Comparison of ENCODE assay signal across 8 cellular contexts in the genomic region with DNA sequence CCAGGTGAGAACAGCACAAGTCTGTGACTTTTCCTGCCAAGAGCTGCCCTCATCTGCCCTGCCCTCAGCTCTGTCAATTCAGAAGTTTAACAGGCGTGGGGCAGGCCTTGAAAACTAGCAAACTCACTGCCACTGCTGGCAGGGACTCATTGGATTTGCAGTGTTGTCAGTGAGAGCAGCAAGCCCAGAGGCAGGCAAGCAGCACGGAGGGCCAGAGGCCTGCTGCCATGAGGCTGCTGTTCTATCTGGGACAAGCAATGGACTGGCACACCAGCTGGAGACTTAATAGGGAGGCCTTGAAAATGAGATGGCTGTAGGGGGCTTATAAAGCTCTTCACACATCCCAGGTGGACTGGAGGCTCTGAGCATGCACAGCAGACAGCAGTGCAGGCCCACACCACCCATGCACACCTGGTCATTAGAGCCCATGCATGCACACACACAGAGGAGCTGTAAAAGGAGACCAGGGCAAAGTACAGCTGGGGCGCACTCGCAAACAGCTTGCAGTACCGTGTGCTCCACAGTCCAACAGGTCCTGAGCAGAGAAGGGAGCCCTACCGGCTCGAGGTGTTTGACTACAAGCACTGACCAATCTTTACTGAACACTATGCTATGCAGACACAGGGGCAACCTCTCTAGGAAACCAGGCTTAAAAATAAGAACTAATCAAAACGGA. TPM values are rescaled to one million over a fixed set of nuclear protein-coding genes. Genes with fewer than 3 reads are reported as not detected.
DNase-seq lines count a peak whose midpoint lies in the region; ATAC-seq lines count a peak whose summit lies in the region.

No MANE protein-coding gene starts in this region.

- peak; percentile 58 for ATAC-seq in aorta (ENCODE audit: low FRiP score)

- H3K79me2 ChIP-seq in mesendoderm (ENCODE audit: control insufficient read depth, insufficient read depth, low read length), result no peaks in the 10 kb centered on the region

- peak overlapping the region; percentile 86 for H3K27ac Mint-ChIP-seq in activated naive CD4-positive, alpha-beta T cell treated with anti-CD3 and anti-CD28 coated beads for 36 hours

- peaks cover 72% of the 10 kb centered on the region for H3K4me1 Mint-ChIP-seq in activated naive CD4-positive, alpha-beta T cell treated with anti-CD3 and anti-CD28 coated beads for 36 hours (ENCODE audit: low read depth)

- H3K36me3 Mint-ChIP-seq in activated naive CD4-positive, alpha-beta T cell treated with anti-CD3 and anti-CD28 coated beads for 36 hours (ENCODE audit: low read depth), result peaks cover 12% of the 10 kb centered on the region

- H3K36me3 ChIP-seq in endocrine pancreas (ENCODE audit: control insufficient read depth, insufficient read depth, low read length), result no peaks in the 10 kb centered on the region
- no peaks in the 10 kb centered on the region for H3K36me3 ChIP-seq in muscle layer of duodenum (ENCODE audit: control insufficient read depth in 1 of 2, insufficient read depth in 2 of 2, low read length in 2 of 2)
- no peaks in the 10 kb centered on the region for H3K36me3 ChIP-seq in aorta (ENCODE audit: control insufficient read depth in 1 of 2, insufficient read depth in 2 of 2, low read length in 1 of 2)
- no peaks in the 10 kb centered on the region for H3K36me3 ChIP-seq in mesendoderm (ENCODE audit: control insufficient read depth, insufficient read depth, low read length)

- H3K79me1 ChIP-seq in mesendoderm (ENCODE audit: low read length), result no peaks in the 10 kb centered on the region

- H3K4me1 ChIP-seq in endocrine pancreas (ENCODE audit: control insufficient read depth, insufficient read depth, low read length) (peaks cover 11% of the 10 kb centered on the region), muscle layer of duodenum (ENCODE audit: control insufficient read depth in 1 of 2, insufficient read depth in 2 of 2, low read length in 2 of 2) (peaks cover 20 to 28% of the 10 kb centered on the region in 2 donors), aorta (ENCODE audit: control insufficient read depth in 1 of 2, insufficient read depth in 2 of 2, low read length in 2 of 2) (peaks cover 0 to 4% of the 10 kb centered on the region in 2 donors), mesendoderm (ENCODE audit: control insufficient read depth, low read depth, low read length) (no peaks in the 10 kb centered on the region)

- no peak overlapping the region for H3K56ac ChIP-seq in mesendoderm (ENCODE audit: low read length)

- no peak overlapping the region for H3K4me3 Mint-ChIP-seq in activated naive CD4-positive, alpha-beta T cell treated with anti-CD3 and anti-CD28 coated beads for 36 hours

- H4K8ac ChIP-seq in mesendoderm (ENCODE audit: low read depth, low read length), result no peak overlapping the region

- no peak overlapping the region for H2BK120ac ChIP-seq in mesendoderm (ENCODE audit: low read depth, low read length)

- intact Hi-C loops in activated naive CD4-positive, alpha-beta T cell treated with anti-CD3 and anti-CD28 coated beads for 36 hours (cut with micrococcal nuclease), result loop anchor here (1.0 to 2.0 kb wide), 2 partner anchors 9 to 45 kb away; no protein-coding TSS in a partner anchor
- intact Hi-C loops in aorta (cut with DNase I), result no loop called here

- no peak overlapping the region for H3K4ac ChIP-seq in mesendoderm (ENCODE audit: low read depth, low read length)

- H3K4me3 ChIP-seq in endocrine pancreas (ENCODE audit: control insufficient read depth, insufficient read depth, low read length) (peak overlapping the region; percentile 60), muscle layer of duodenum (ENCODE audit: low read depth in 1 of 2, low read length in 2 of 2) (peak overlapping the region; percentile 20 to 24), aorta (ENCODE audit: low read length in 2 of 2) (no peak overlapping the region), mesendoderm (ENCODE audit: low read length) (no peak overlapping the region)

- WGBS in aorta, 2 donors, result 60 to 67% methylated on average over 8 of the region's 8 CpGs
- no CpG with 5 or more reads among the region's 8 CpGs for WGBS in mesendoderm (ENCODE audit: extremely low coverage, insufficient coverage, low lambda C conversion rate)

- no peak overlapping the region for H3K4me2 ChIP-seq in mesendoderm (ENCODE audit: low read length)

- CTCF ChIA-PET in activated naive CD4-positive, alpha-beta T cell treated with anti-CD3 and anti-CD28 coated beads for 36 hours (lab: Charles Lee), result interaction anchor here (0.6 to 1.6 kb wide), 6 partner anchors 11 to 234 kb away, joined by 3 to 4 read pairs (median 4); no protein-coding TSS in a partner anchor

- peak overlapping the region; percentile 87 for H3K27ac ChIP-seq in muscle layer of duodenum (ENCODE audit: low read length)
- peak overlapping the region; percentile 64 to 93 for H3K27ac ChIP-seq in aorta (ENCODE audit: low read depth in 1 of 2, low read length in 2 of 2)
- H3K27ac ChIP-seq in mesendoderm (ENCODE audit: low read depth, low read length), result no peak overlapping the region

- H3K27me3 Mint-ChIP-seq in activated naive CD4-positive, alpha-beta T cell treated with anti-CD3 and anti-CD28 coated beads for 36 hours (ENCODE audit: low read depth), result no peaks in the 10 kb centered on the region

- no peak overlapping the region for H2BK15ac ChIP-seq in mesendoderm (replicated peaks; ENCODE audit: low read depth)

- no peak overlapping the region for H2BK5ac ChIP-seq in mesendoderm (ENCODE audit: low read length)

- H3K9me3 ChIP-seq in endocrine pancreas (ENCODE audit: control insufficient read depth, low read length), result no peaks in the 10 kb centered on the region
- no peaks in the 10 kb centered on the region for H3K9me3 ChIP-seq in muscle layer of duodenum (ENCODE audit: control insufficient read depth in 1 of 2, low read length in 2 of 2)
- H3K9me3 ChIP-seq in aorta (ENCODE audit: control insufficient read depth, low read length), result no peaks in the 10 kb centered on the region

- H3K18ac ChIP-seq in mesendoderm (ENCODE audit: low read length), result no peak overlapping the region

- H2AK5ac ChIP-seq in mesendoderm (ENCODE audit: low read length), result no peak overlapping the region

- H3K23ac ChIP-seq in mesendoderm (ENCODE audit: low read length), result no peak overlapping the region

- no peak overlapping the region for H4K5ac ChIP-seq in mesendoderm (ENCODE audit: low read length)

- H3K9ac ChIP-seq in endocrine pancreas (ENCODE audit: control insufficient read depth, insufficient read depth, low read length) (no peak overlapping the region), mesendoderm (ENCODE audit: low read length) (no peak overlapping the region)

- no peaks in the 10 kb centered on the region for H3K9me3 Mint-ChIP-seq in activated naive CD4-positive, alpha-beta T cell treated with anti-CD3 and anti-CD28 coated beads for 36 hours

- H3K27me3 ChIP-seq in endocrine pancreas (ENCODE audit: control insufficient read depth, insufficient read depth, low read length) (no peaks in the 10 kb centered on the region), muscle layer of duodenum (ENCODE audit: low read depth, low read length) (no peaks in the 10 kb centered on the region), aorta (ENCODE audit: control insufficient read depth in 1 of 2, insufficient read depth in 2 of 2, low read length in 1 of 2) (no peaks in the 10 kb centered on the region), mesendoderm (ENCODE audit: insufficient read depth, low read length, poor library complexity) (no peaks in the 10 kb centered on the region)

- peak; percentile 26 for DNase-seq in activated naive CD4-positive, alpha-beta T cell treated with anti-CD3 and anti-CD28 coated beads for 36 hours
- no peak for DNase-seq in activated naive CD4-positive, alpha-beta T cell (lab: John Stamatoyannopoulos, UW)
- DNase-seq in aorta (no peak), A172 (ENCODE audit: low spot score) (no peak), mesendoderm (no peak)
- DNase-seq in activated CD4-positive, alpha-beta T cell treated with anti-CD3 and anti-CD28 coated beads for 4 hours, result no peak

RNA-seq across cellular contexts. Expression of gene MGAT4A, which starts 28.7 kb away (rescaled TPM):
- total RNA-seq in activated naive CD4-positive, alpha-beta T cell treated with anti-CD3 and anti-CD28 coated beads for 36 hours, result 10 to 100 TPM; 85.5 to 87.5 TPM
- 10 to 100 TPM; 41.0 to 65.8 TPM for total RNA-seq in aorta
- polyA plus RNA-seq in aorta, result 10 to 100 TPM in 1 of 2 donors, 1 to 10 TPM in 1; 4.9 to 18.4 TPM
- total RNA-seq in A172 (2014; rRNA removed; shearing (Covaris generic)), result 8.0 and 15.5 TPM in 2 replicates
- polyA plus RNA-seq in mesendoderm (2013, experiment 1 of 2), result 0.55 TPM
- polyA plus RNA-seq in mesendoderm (2013, experiment 2 of 2), result 0.70 TPM

Comparison
In these comparisons a context has a peak if more than half of its experiments do, and no peak if none do; other contexts are left out.
1. H3K4me3 ChIP-seq: peak in endocrine pancreas (single experiment) and muscle layer of duodenum (2 of 2); none in aorta (0 of 2) and mesendoderm (single experiment).